In the genomic region with DNA sequence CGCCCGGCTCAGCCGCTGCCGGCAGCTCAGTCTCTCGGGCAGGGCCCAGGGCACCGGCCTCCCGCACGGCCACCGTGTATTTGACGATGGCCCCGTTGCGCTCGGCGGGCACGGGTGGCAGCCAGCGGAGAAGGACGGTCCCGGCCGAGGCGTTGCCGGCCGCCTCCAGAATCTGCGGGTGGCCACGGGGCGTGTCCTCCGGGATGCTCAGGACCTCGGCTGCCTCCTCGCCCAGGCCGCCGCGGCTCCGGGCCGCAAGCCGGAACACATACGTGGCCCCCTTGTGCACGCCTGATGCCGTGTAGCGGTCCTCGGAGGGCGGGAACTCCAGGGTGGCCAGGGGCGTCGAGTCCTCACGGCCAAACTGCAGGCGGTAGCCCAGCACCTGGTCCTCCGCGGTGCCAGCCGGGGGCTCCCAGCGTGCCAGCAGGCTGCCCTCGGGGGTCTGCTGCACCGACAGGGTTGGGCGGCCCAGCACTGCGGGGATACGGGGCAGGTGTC, we compare ENCODE assay signal across 25 cellular contexts.
DNase-seq lines count a peak whose midpoint lies in the region; ATAC-seq, FAIRE-seq and TF ChIP-seq lines count a peak whose summit lies in the region.
"Had no signal": no experiment of that assay in that cellular context is flagged by ENCODE, and none has a peak within 500 bp of the region (broad histone marks: within the 10 kb centered on the region; RNA-seq: fewer than 3 reads in every experiment).

No MANE protein-coding gene starts in this region.

- 96% methylated on average over 50 of the region's 53 CpGs for WGBS in HepG2 (ENCODE audit: low lambda C conversion rate)
- no CpG with 5 or more reads among the region's 53 CpGs for WGBS in right lobe of liver (ENCODE audit: insufficient coverage, low coverage, low lambda C conversion rate, missing lambda C conversion rate)
- no CpG with 5 or more reads among the region's 53 CpGs for WGBS in trophoblast cell (ENCODE audit: extremely low coverage, insufficient coverage, insufficient read length)
- WGBS in transverse colon (ENCODE audit: low coverage in 1 of 2), 2 donors = 93% methylated on average over 42 of the region's 53 CpGs; no CpG with 5 or more reads in 1 of the 2 donors

- TF ChIP-seq RAD21 in HepG2 (CRISPR knock-in tag; IDR thresholded peaks at IDR 0.05) = no peak

- CTCF ChIA-PET in HepG2 (lab: Yijun Ruan, JAX; ENCODE audit: low intra/inter-chr PET ratio, low total read pairs) = no interaction called here

- no peaks in the 10 kb centered on the region for H3K79me2 ChIP-seq in HepG2 (ENCODE audit: insufficient read depth, low read length)
- H3K79me2 ChIP-seq in trophoblast cell (ENCODE audit: control insufficient read depth, insufficient read depth, low read length, poor library complexity) = no peaks in the 10 kb centered on the region

- H3K36me3 ChIP-seq in HepG2 (replicated peaks in 1 of 2; ENCODE audit: control insufficient read depth in 1 of 2, insufficient read depth in 2 of 2, low read length in 2 of 2) (peaks cover 4 to 30% of the 10 kb centered on the region in 2 experiments), right lobe of liver (no peaks in the 10 kb centered on the region), trophoblast cell (ENCODE audit: control insufficient read depth in 1 of 2, insufficient read depth in 2 of 2, low read length in 2 of 2) (peaks cover 15 to 23% of the 10 kb centered on the region in 2 experiments), transverse colon (peaks cover 0 to 8% (median 0%) of the 10 kb centered on the region in 4 donors)

- no peak overlapping the region for H3K4ac ChIP-seq in trophoblast cell (ENCODE audit: low read depth, low read length)

- H3K4me2 ChIP-seq in HepG2 (ENCODE audit: low read depth, low read length) (no peak overlapping the region), trophoblast cell (ENCODE audit: low read length) (no peak overlapping the region)
- H3K4me2 ChIP-seq: A549; BLaER1 treated with 17β-estradiol and CSF1 and Interleukin-3, amounts not matched to agents 10 nM and 100 nM; GM23338 had no signal

- H3K9me3 ChIP-seq in HepG2 (ENCODE audit: low read length) (no peaks in the 10 kb centered on the region), right lobe of liver (no peaks in the 10 kb centered on the region), trophoblast cell (ENCODE audit: insufficient read depth, low read depth, low read length) (peaks cover 4% of the 10 kb centered on the region), transverse colon (no peaks in the 10 kb centered on the region)
- H3K9me3 ChIP-seq: A549; BE2C; BLaER1 treated with 17β-estradiol and CSF1 and Interleukin-3, amounts not matched to agents 10 nM and 100 nM had no signal

- H3K27ac ChIP-seq in HepG2 (ENCODE audit: extremely low read length, insufficient read depth, low read length) = no peak overlapping the region
- no peak overlapping the region for H3K27ac ChIP-seq in right lobe of liver
- no peak overlapping the region for H3K27ac ChIP-seq in trophoblast cell (ENCODE audit: low read depth, low read length)
- H3K27ac ChIP-seq in transverse colon = no peak overlapping the region
- H3K27ac ChIP-seq: A549; BLaER1 treated with 17β-estradiol and CSF1 and Interleukin-3, amounts not matched to agents 10 nM and 100 nM had no signal

- no peak overlapping the region for H2AFZ ChIP-seq in HepG2 (ENCODE audit: low read length)
- no peak overlapping the region for H2AFZ ChIP-seq in trophoblast cell (ENCODE audit: insufficient read depth, low read length, poor library complexity)
- H2AFZ ChIP-seq: GM23338 had no signal

- H3K27me3 ChIP-seq in HepG2 (ENCODE audit: control insufficient read depth in 1 of 2, insufficient read depth in 2 of 2, low read length in 2 of 2) = no peaks in the 10 kb centered on the region
- H3K27me3 ChIP-seq in right lobe of liver = no peaks in the 10 kb centered on the region
- no peaks in the 10 kb centered on the region for H3K27me3 ChIP-seq in trophoblast cell (ENCODE audit: insufficient read depth, low read length)
- H3K27me3 ChIP-seq in transverse colon = no peaks in the 10 kb centered on the region
- H3K27me3 ChIP-seq: BE2C; BLaER1 treated with 17β-estradiol and CSF1 and Interleukin-3, amounts not matched to agents 10 nM and 100 nM had no signal

- no peak for TF ChIP-seq POLR2A in HepG2 (IDR thresholded peaks at IDR 0.05; ENCODE audit: insufficient read depth in 1 of 2, low read depth in 2 of 2, low read length in 2 of 2)
- TF ChIP-seq POLR2A in right lobe of liver (IDR thresholded peaks at IDR 0.05) = no peak
- TF ChIP-seq POLR2A in transverse colon (IDR thresholded peaks at IDR 0.05) = no peak

- no peak overlapping the region for H4K12ac ChIP-seq in trophoblast cell (ENCODE audit: low read depth, low read length)

- H3K79me1 ChIP-seq in trophoblast cell (ENCODE audit: low read length) = no peaks in the 10 kb centered on the region

- H3K4me1 ChIP-seq in HepG2 (ENCODE audit: insufficient read depth, low read length) (no peaks in the 10 kb centered on the region), right lobe of liver (no peaks in the 10 kb centered on the region), trophoblast cell (ENCODE audit: control insufficient read depth in 1 of 2, insufficient read depth in 2 of 2, low read length in 2 of 2) (no peaks in the 10 kb centered on the region), transverse colon (no peaks in the 10 kb centered on the region)
- H3K4me1 ChIP-seq: BE2C; BLaER1 treated with 17β-estradiol and CSF1 and Interleukin-3, amounts not matched to agents 10 nM and 100 nM had no signal

- no peak overlapping the region for H2AK5ac ChIP-seq in trophoblast cell (ENCODE audit: low read length)

- no peak overlapping the region for H2BK5ac ChIP-seq in trophoblast cell (ENCODE audit: low read depth, low read length, poor library complexity)

- intact Hi-C loops in HepG2 (cut with micrococcal nuclease; ENCODE audit: unreplicated experiment) = no loop called here
- intact Hi-C loops in right lobe of liver (cut with DNase I) = no loop called here
- intact Hi-C loops in transverse colon (cut with DNase I; ENCODE audit: low total_unique reads) = no loop called here

- H3K23ac ChIP-seq in trophoblast cell (ENCODE audit: low read length) = no peak overlapping the region

- H3K9ac ChIP-seq in HepG2 (ENCODE audit: insufficient read depth, low read depth, low read length) (no peak overlapping the region), trophoblast cell (ENCODE audit: low read length) (no peak overlapping the region)
- H3K9ac ChIP-seq: BLaER1 treated with 17β-estradiol and CSF1 and Interleukin-3, amounts not matched to agents 10 nM and 100 nM had no signal

- H4K8ac ChIP-seq in trophoblast cell (ENCODE audit: low read depth, low read length) = no peak overlapping the region

- no peak for TF ChIP-seq EP300 in HepG2 (IDR thresholded peaks at IDR 0.05; ENCODE audit: low read depth in 2 of 2, low read length in 2 of 2)
- TF ChIP-seq EP300 in HepG2 (CRISPR knock-in tag; IDR thresholded peaks at IDR 0.05; ENCODE audit: borderline replicate concordance) = no peak
- TF ChIP-seq EP300 in transverse colon (IDR thresholded peaks at IDR 0.05; ENCODE audit: low read depth) = no peak

- DNase-seq in HepG2 (ENCODE audit: low spot score) (no peak), right lobe of liver (no peak), iPS-NIHi11 (ENCODE audit: low spot score) (peak; percentile 13), trophoblast cell (peak; percentile 33 to 56), NCI-H1930 (lab: John Stamatoyannopoulos, UW) (no peak), transverse colon (no peak)
- DNase-seq: 8988T; ACHN; AML-193; BE2C; CD4-positive, alpha-beta T cell; CD8-positive, alpha-beta memory T cell; DMS 273 treated with DMSO at 0.1 percent for 48 hours; DMS79; EL; GDM1; H9 had no signal

- no peak for TF ChIP-seq CTCF in HepG2 (CRISPR knock-in tag; IDR thresholded peaks at IDR 0.05)
- no peak for TF ChIP-seq CTCF in right lobe of liver (IDR thresholded peaks at IDR 0.05)
- TF ChIP-seq CTCF in transverse colon (IDR thresholded peaks at IDR 0.05) = no peak

- BruUV-seq in HepG2 (replicated peaks; lab: Mats Ljungman, UMichigan) = no TSS peak

- H4K20me1 ChIP-seq in HepG2 (ENCODE audit: insufficient read depth, low read length) = no peaks in the 10 kb centered on the region
- H4K20me1 ChIP-seq: BLaER1 treated with 17β-estradiol and CSF1 and Interleukin-3, amounts not matched to agents 10 nM and 100 nM had no signal

- H3K18ac ChIP-seq in trophoblast cell (ENCODE audit: low read length) = no peak overlapping the region

- no peak overlapping the region for H3K14ac ChIP-seq in trophoblast cell (ENCODE audit: low read length)

- H2BK12ac ChIP-seq in trophoblast cell (ENCODE audit: low read length) = no peak overlapping the region

- FAIRE-seq in HepG2 (lab: Jason Lieb, UNC) = no peak
- FAIRE-seq: A549, D721Med, GM12878, GM19239 had no signal

- in situ Hi-C loops in HepG2 (cut with HindIII; ENCODE audit: extremely low pct_ligation_motif_present, low pct_unique_long_range_greater_than_20kb) (no loop called here), transverse colon (cut with MboI; ENCODE audit: low pct_ligation_motif_present in 1 of 4, low pct_unique_long_range_greater_than_20kb in 1 of 4, low sequenced_read_pairs in 3 of 4) (no loop called here)

- no peak for ATAC-seq in HepG2
- ATAC-seq in right lobe of liver = no peak
- ATAC-seq in GM19452 (IDR thresholded peaks at IDR 0.05; ENCODE audit: unreplicated experiment) = no peak
- ATAC-seq: A549, GM12878, GM23338, HCT116 had no signal

- H2BK120ac ChIP-seq in trophoblast cell (ENCODE audit: insufficient read depth, low read length, poor library complexity) = no peak overlapping the region

- POLR2A ChIA-PET in HepG2 (lab: Yijun Ruan, JAX) = no interaction called here

- no peak overlapping the region for H4K91ac ChIP-seq in trophoblast cell (ENCODE audit: low read depth, low read length)

- H3K4me3 ChIP-seq in HepG2 (replicated peaks in 1 of 3; ENCODE audit: insufficient read depth in 1 of 3, low read depth in 2 of 3, low read length in 3 of 3) = no peak overlapping the region
- H3K4me3 ChIP-seq in right lobe of liver = no peak overlapping the region
- no peak overlapping the region for H3K4me3 ChIP-seq in trophoblast cell (ENCODE audit: low read depth, low read length)
- no peak overlapping the region for H3K4me3 ChIP-seq in transverse colon
- H3K4me3 ChIP-seq: A549; BLaER1 treated with 17β-estradiol and CSF1 and Interleukin-3, amounts not matched to agents 10 nM and 100 nM; GM12878; GM23338 had no signal

TF ChIP-seq in HepG2, 621 proteins besides CTCF, POLR2A, EP300 and RAD21 (continues in another document):
- peak; percentile 43 for TF ChIP-seq AGO2 (optimal IDR thresholded peaks at IDR 0.05; ENCODE audit: low read depth, low read length)
- no peak for TF ChIP-seq SMARCC2 (IDR thresholded peaks at IDR 0.05)
- TF ChIP-seq, protein P1, sequence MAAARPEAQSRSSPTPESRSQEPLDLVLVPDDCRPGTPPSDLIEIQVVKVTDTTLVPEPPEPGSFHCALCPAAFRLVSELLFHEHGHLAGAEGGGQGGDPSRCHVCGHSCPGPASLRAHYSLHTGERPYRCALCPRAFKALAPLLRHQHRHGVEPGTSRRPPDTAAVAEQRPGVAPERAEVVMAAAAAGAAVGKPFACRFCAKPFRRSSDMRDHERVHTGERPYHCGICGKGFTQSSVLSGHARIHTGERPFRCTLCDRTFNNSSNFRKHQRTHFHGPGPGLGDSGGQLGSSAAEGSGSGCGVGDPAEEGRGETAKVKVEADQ (CRISPR knock-in tag; IDR thresholded peaks at IDR 0.05; ENCODE audit: borderline replicate concordance) = no peak
- no peak for TF ChIP-seq ZNF737 (CRISPR knock-in tag; IDR thresholded peaks at IDR 0.05; ENCODE audit: borderline replicate concordance)

Comparison
In these comparisons a context has a peak if more than half of its experiments do, and no peak if none do; other contexts are left out.
1. DNase-seq: peak in iPS-NIHi11 (single experiment) and trophoblast cell (2 of 2); none in HepG2 (single experiment), right lobe of liver (0 of 3), NCI-H1930 (0 of 2) and transverse colon (single experiment).